In genomic region chr19:19366691-19367396, GRCh38 we compare ENCODE assay signal across 8 cellular contexts. TPM values are rescaled to one million over a fixed set of nuclear protein-coding genes. Genes with fewer than 3 reads are reported as not detected.
DNase-seq lines count a peak whose midpoint lies in the region; ATAC-seq lines count a peak whose summit lies in the region.

No MANE protein-coding gene starts in this region.

- H3K27me3 ChIP-seq in duodenal mucosa (ENCODE audit: control insufficient read depth in 1 of 2, insufficient read depth in 2 of 2, low read length in 2 of 2) (no peaks in the 10 kb centered on the region), mesendoderm (ENCODE audit: insufficient read depth, low read length, poor library complexity) (no peaks in the 10 kb centered on the region)

- DNase-seq in NCI-H1436 (lab: John Stamatoyannopoulos, UW) (peak; percentile 69), NCI-H1436 treated with DMSO at 0.1 percent for 48 hours (lab: John Stamatoyannopoulos, UW) (no peak), NCI-H526 (lab: John Stamatoyannopoulos, UW) (peak; percentile 63 to 87), mesendoderm (peak; percentile 94)
- DNase-seq in activated CD4-positive, alpha-beta T cell treated with anti-CD3 and anti-CD28 coated beads, Interleukin-2, amount 10 ng/mL, durations not matched to agents 24 days and 14 days = peak; percentile 93
- DNase-seq in stimulated activated CD8-positive, alpha-beta memory T cell treated with anti-CD3 and anti-CD28 coated beads, Interleukin-2, amount 100 ng/mL, for 48 hours (ENCODE audit: low read depth in 2 of 2) = peak; percentile 55 to 59

- H3K4me3 ChIP-seq in duodenal mucosa (ENCODE audit: low read depth in 1 of 2, low read length in 2 of 2) (peak overlapping the region; percentile 26 to 43), mesendoderm (ENCODE audit: low read length) (no peak overlapping the region)

- peaks cover 13% of the 10 kb centered on the region for H3K4me1 Mint-ChIP-seq in activated CD4-positive, alpha-beta T cell treated with anti-CD3 and anti-CD28 coated beads, Interleukin-2, amount 10 ng/mL, durations not matched to agents 24 days and 14 days

- no peak overlapping the region for H2BK15ac ChIP-seq in mesendoderm (replicated peaks; ENCODE audit: low read depth)

- no CpG with 5 or more reads among the region's 12 CpGs for WGBS in mesendoderm (ENCODE audit: extremely low coverage, insufficient coverage, low lambda C conversion rate)

- H3K56ac ChIP-seq in mesendoderm (ENCODE audit: low read length) = peak overlapping the region; percentile 88

- H3K36me3 Mint-ChIP-seq in activated CD4-positive, alpha-beta T cell treated with anti-CD3 and anti-CD28 coated beads, Interleukin-2, amount 10 ng/mL, durations not matched to agents 24 days and 14 days (ENCODE audit: low read depth) = no peaks in the 10 kb centered on the region

- no peak overlapping the region for H4K8ac ChIP-seq in mesendoderm (ENCODE audit: low read depth, low read length)

- no peak overlapping the region for H2BK120ac ChIP-seq in mesendoderm (ENCODE audit: low read depth, low read length)

- H3K18ac ChIP-seq in mesendoderm (ENCODE audit: low read length) = no peak overlapping the region

- H3K79me2 ChIP-seq in mesendoderm (ENCODE audit: control insufficient read depth, insufficient read depth, low read length) = no peaks in the 10 kb centered on the region

- H3K27me3 Mint-ChIP-seq in activated CD4-positive, alpha-beta T cell treated with anti-CD3 and anti-CD28 coated beads, Interleukin-2, amount 10 ng/mL, durations not matched to agents 24 days and 14 days = no peaks in the 10 kb centered on the region

- no peak overlapping the region for H3K27ac ChIP-seq in duodenal mucosa (ENCODE audit: low read depth, low read length)
- H3K27ac ChIP-seq in mesendoderm (ENCODE audit: low read depth, low read length) = no peak overlapping the region

- no peak overlapping the region for H3K4ac ChIP-seq in mesendoderm (ENCODE audit: low read depth, low read length)

- peak; percentile 81 for ATAC-seq in HG03280 (IDR thresholded peaks at IDR 0.05; ENCODE audit: unreplicated experiment)

- H3K36me3 ChIP-seq in duodenal mucosa (ENCODE audit: control insufficient read depth in 1 of 2, insufficient read depth in 2 of 2, low read length in 2 of 2) (no peaks in the 10 kb centered on the region), mesendoderm (ENCODE audit: control insufficient read depth, insufficient read depth, low read length) (no peaks in the 10 kb centered on the region)

- no peak overlapping the region for H2AK5ac ChIP-seq in mesendoderm (ENCODE audit: low read length)

- H3K9me3 Mint-ChIP-seq in activated CD4-positive, alpha-beta T cell treated with anti-CD3 and anti-CD28 coated beads, Interleukin-2, amount 10 ng/mL, durations not matched to agents 24 days and 14 days = no peaks in the 10 kb centered on the region

- no peak overlapping the region for H4K5ac ChIP-seq in mesendoderm (ENCODE audit: low read length)

- H3K4me1 ChIP-seq in duodenal mucosa (ENCODE audit: control insufficient read depth in 1 of 2, insufficient read depth in 2 of 2, low read length in 2 of 2) (peaks cover 0 to 10% of the 10 kb centered on the region in 2 donors), mesendoderm (ENCODE audit: control insufficient read depth, low read depth, low read length) (no peaks in the 10 kb centered on the region)

- H3K9me3 ChIP-seq in duodenal mucosa (ENCODE audit: control insufficient read depth in 1 of 2, low read length in 2 of 2) = no peaks in the 10 kb centered on the region

- H3K4me2 ChIP-seq in mesendoderm (ENCODE audit: low read length) = no peak overlapping the region

- peak overlapping the region in 1 of 2 donors; percentile 25 for H3K9ac ChIP-seq in duodenal mucosa (ENCODE audit: low read depth in 1 of 2, low read length in 2 of 2)
- H3K9ac ChIP-seq in mesendoderm (ENCODE audit: low read length) = no peak overlapping the region

- intact Hi-C loops in activated CD4-positive, alpha-beta T cell treated with anti-CD3 and anti-CD28 coated beads, Interleukin-2, amount 10 ng/mL, durations not matched to agents 24 days and 14 days (cut with micrococcal nuclease) = loop anchor here (1.0 kb wide), 1 partner anchor 122 kb away; no protein-coding TSS in a partner anchor

- H3K4me3 Mint-ChIP-seq in activated CD4-positive, alpha-beta T cell treated with anti-CD3 and anti-CD28 coated beads, Interleukin-2, amount 10 ng/mL, durations not matched to agents 24 days and 14 days = peak overlapping the region; percentile 15

- H3K23ac ChIP-seq in mesendoderm (ENCODE audit: low read length) = no peak overlapping the region

- peak overlapping the region; percentile 39 for H3K27ac Mint-ChIP-seq in activated CD4-positive, alpha-beta T cell treated with anti-CD3 and anti-CD28 coated beads, Interleukin-2, amount 10 ng/mL, durations not matched to agents 24 days and 14 days

- H2BK5ac ChIP-seq in mesendoderm (ENCODE audit: low read length) = no peak overlapping the region

- H3K79me1 ChIP-seq in mesendoderm (ENCODE audit: low read length) = no peaks in the 10 kb centered on the region

RNA-seq across cellular contexts. Expression of gene GATAD2A, which starts 38.6 kb away (rescaled TPM):
- total RNA-seq in activated CD4-positive, alpha-beta T cell treated with anti-CD3 and anti-CD28 coated beads, Interleukin-2, amount 10 ng/mL, durations not matched to agents 24 days and 14 days = 134 and 135 TPM in 2 replicates
- 125 TPM for polyA plus RNA-seq in mesendoderm (2013, experiment 1 of 2)
- 121 TPM for polyA plus RNA-seq in mesendoderm (2013, experiment 2 of 2)

RNA-seq across cellular contexts. Expression of gene MAU2, which starts 46.2 kb away (rescaled TPM):
- total RNA-seq in activated CD4-positive, alpha-beta T cell treated with anti-CD3 and anti-CD28 coated beads, Interleukin-2, amount 10 ng/mL, durations not matched to agents 24 days and 14 days = 61.8 and 73.0 TPM in 2 replicates
- 14.4 TPM for polyA plus RNA-seq in mesendoderm (2013, experiment 1 of 2)
- 13.7 TPM for polyA plus RNA-seq in mesendoderm (2013, experiment 2 of 2)

RNA-seq across cellular contexts. Expression of gene SUGP1, which starts 46.5 kb away (rescaled TPM):
- 71.2 and 72.0 TPM in 2 replicates for total RNA-seq in activated CD4-positive, alpha-beta T cell treated with anti-CD3 and anti-CD28 coated beads, Interleukin-2, amount 10 ng/mL, durations not matched to agents 24 days and 14 days
- 52.3 TPM for polyA plus RNA-seq in mesendoderm (2013, experiment 1 of 2)
- polyA plus RNA-seq in mesendoderm (2013, experiment 2 of 2) = 47.0 TPM
